In genomic region chr11:119905162-119905561, GRCh38 we compare ENCODE assay signal across 21 cellular contexts.
"Had no signal": no experiment of that assay in that cellular context is flagged by ENCODE, and none has a peak within 500 bp of the region (broad histone marks: within the 10 kb centered on the region; RNA-seq: fewer than 3 reads in every experiment).

No MANE protein-coding gene starts in this region.

- FAIRE-seq: astrocyte, endothelial cell of umbilical vein had no signal

- H3K4me3 Mint-ChIP-seq: dendritic cell treated with granulocyte-macrophage colony-stimulating factor and Interleukin-4, amounts not matched to agents 40 ng/mL and 50 ng/mL, for 4 days; immature natural killer cell; nephron progenitor cell had no signal

- H3K36me3 ChIP-seq: adrenal gland, esophagus muscularis mucosa, gastroesophageal sphincter, heart left ventricle, lower lobe of right lung, tibial nerve had no signal

- H3K27ac ChIP-seq: adrenal gland, esophagus muscularis mucosa, gastroesophageal sphincter, heart left ventricle, lower lobe of right lung, tibial nerve had no signal

- H3K27me3 Mint-ChIP-seq: progenitor cell of endocrine pancreas had no signal

- H3K4me1 Mint-ChIP-seq: immature natural killer cell had no signal

- H3K9me3 Mint-ChIP-seq: activated naive CD4-positive, alpha-beta T cell treated with anti-CD3 and anti-CD28 coated beads, Interleukin-2, amount 50 U/mL, for 72 hours; dendritic cell treated with granulocyte-macrophage colony-stimulating factor and Interleukin-4, amounts not matched to agents 40 ng/mL and 50 ng/mL, for 4 days; immature natural killer cell; nephron progenitor cell had no signal

- H3K36me3 Mint-ChIP-seq: activated naive CD4-positive, alpha-beta T cell treated with anti-CD3 and anti-CD28 coated beads, Interleukin-2, amount 50 U/mL, for 72 hours; immature natural killer cell had no signal

- H3K4me3 ChIP-seq: adrenal gland, esophagus muscularis mucosa, gastroesophageal sphincter, heart left ventricle, lower lobe of right lung, tibial nerve had no signal

- H3K27me3 ChIP-seq: adrenal gland, tibial nerve had no signal

- DNase-seq: activated CD4-positive, alpha-beta T cell treated with anti-CD3 and anti-CD28 coated beads, Interleukin-2, amount 50 U/mL, for 48 hours; activated gamma-delta T cell treated with Interleukin-2 at 50 U/mL for 16 hours; adrenal gland; cerebellar nuclear complex; effector memory CD4-positive, alpha-beta T cell; heart left ventricle; immature natural killer cell; kidney glomerular epithelial cell; lower lobe of right lung; nephron progenitor cell; stimulated activated CD4-positive, alpha-beta T cell treated with anti-CD3 and anti-CD28 coated beads, Interleukin-2, amount 100 ng/mL, for 24 hours; stimulated activated naive CD4-positive, alpha-beta T cell treated with Interleukin-2 at 50 U/mL for 16 hours; substantia nigra had no signal

- ATAC-seq: activated naive CD4-positive, alpha-beta T cell treated with anti-CD3 and anti-CD28 coated beads, Interleukin-2, amount 50 U/mL, for 72 hours; gastroesophageal sphincter; heart left ventricle had no signal

- H3K4me1 ChIP-seq: adrenal gland, esophagus muscularis mucosa, gastroesophageal sphincter, tibial nerve had no signal

- H3K27ac Mint-ChIP-seq: activated naive CD4-positive, alpha-beta T cell treated with anti-CD3 and anti-CD28 coated beads, Interleukin-2, amount 50 U/mL, for 72 hours; dendritic cell treated with granulocyte-macrophage colony-stimulating factor and Interleukin-4, amounts not matched to agents 40 ng/mL and 50 ng/mL, for 4 days; immature natural killer cell; nephron progenitor cell had no signal

- H3K9me3 ChIP-seq: adrenal gland, esophagus muscularis mucosa, gastroesophageal sphincter, heart left ventricle, lower lobe of right lung, tibial nerve had no signal
